Comparison of ENCODE assay signal across 10 cellular contexts in genomic region chr6:150741633-150742200, GRCh38.
DNase-seq lines count a peak whose midpoint lies in the region; ATAC-seq, FAIRE-seq and TF ChIP-seq lines count a peak whose summit lies in the region.
"Had no signal": no experiment of that assay in that cellular context is flagged by ENCODE, and none has a peak within 500 bp of the region (broad histone marks: within the 10 kb centered on the region; RNA-seq: fewer than 3 reads in every experiment).

No MANE protein-coding gene starts in this region.

- H3K36me3 ChIP-seq in BJ (ENCODE audit: control insufficient read depth, insufficient read depth, low read length) = no peaks in the 10 kb centered on the region

- POLR2A ChIA-PET in BJ (lab: Charles Lee) = no interaction called here

- TF ChIP-seq CTCF in BJ (IDR thresholded peaks at IDR 0.05; ENCODE audit: insufficient read depth, low read depth, low read length) (0 out of 2 replicates have a peak, but pooled peaks have one; percentile 17), GM13976 (IDR thresholded peaks at IDR 0.05; ENCODE audit: borderline replicate concordance, control extremely low read depth, extremely low read depth, insufficient read depth, missing control alignments) (peak; percentile 15), lower leg skin (IDR thresholded peaks at IDR 0.05) (no peak)

- H3K4me3 ChIP-seq in BJ (ENCODE audit: low read depth, low read length) (no peak overlapping the region), lower leg skin (ENCODE audit: low read depth, poor library complexity, severe bottlenecking) (no peak overlapping the region)

- CTCF ChIA-PET in BJ (lab: Yijun Ruan, JAX) = interaction anchor here (0.7 to 0.8 kb wide), 2 partner anchors 41 to 323 kb away, joined by 3 to 4 read pairs; no protein-coding TSS in a partner anchor

- ATAC-seq in GM19035 (IDR thresholded peaks at IDR 0.05; ENCODE audit: unreplicated experiment) (no peak), GM18505 (IDR thresholded peaks at IDR 0.05; ENCODE audit: unreplicated experiment) (no peak)

- no peaks in the 10 kb centered on the region for H3K27me3 ChIP-seq in BJ (ENCODE audit: control insufficient read depth, insufficient read depth, low read length)

- WGBS in lower leg skin, 2 donors = 74 to 77% methylated on average over 6 of the region's 6 CpGs

- intact Hi-C loops in lower leg skin (cut with DNase I; ENCODE audit: low total_unique reads) = no loop called here

- TF ChIP-seq POLR2A in lower leg skin (IDR thresholded peaks at IDR 0.05) (no peak), GM18505 (IDR thresholded peaks at IDR 0.05; ENCODE audit: borderline replicate concordance, extremely low read depth, insufficient read depth, insufficient read length) (no peak)

- FAIRE-seq in frontal cortex (lab: Jason Lieb, UNC) = no peak
- FAIRE-seq: islet of Langerhans had no signal

- in situ Hi-C loops in GM13976 (cut with MboI; ENCODE audit: low sequenced_read_pairs, unreplicated experiment) = no loop called here

- no peak for DNase-seq in BJ (ENCODE audit: low read depth)
- peak; percentile 56 for DNase-seq in GM13976 (ENCODE audit: low spot score)
- DNase-seq in UCSD-AML1 (lab: John Stamatoyannopoulos, UW; ENCODE audit: unreplicated experiment) = peak; percentile 24
- DNase-seq in kidney tubule cell (ENCODE audit: low spot score) = peak; percentile 19
- no peak for DNase-seq in frontal cortex (ENCODE audit: low spot score in 2 of 2)
- DNase-seq in lower leg skin (ENCODE audit: low spot score in 2 of 2) = no peak
- DNase-seq: NCI-H1694 had no signal

Comparison
In these comparisons a context has a peak if more than half of its experiments do, and no peak if none do; other contexts are left out.
1. DNase-seq: peak in GM13976 (single experiment), UCSD-AML1 (single experiment) and kidney tubule cell (single experiment); none in BJ (single experiment), frontal cortex (0 of 2) and lower leg skin (0 of 2).
2. CTCF ChIP-seq: peak in BJ (single experiment) and GM13976 (single experiment); none in lower leg skin (0 of 3).